Comparison of ENCODE assay signal across 8 cellular contexts in genomic region chr17:47239663-47240374, GRCh38. TPM values are rescaled to one million over a fixed set of nuclear protein-coding genes. Genes with fewer than 3 reads are reported as not detected.
DNase-seq lines count a peak whose midpoint lies in the region; TF ChIP-seq lines count a peak whose summit lies in the region.

No MANE protein-coding gene starts in this region.

- no peaks in the 10 kb centered on the region for H3K9me2 ChIP-seq in hepatocyte (replicated peaks; ENCODE audit: insufficient read depth)

- H3K27ac ChIP-seq in hepatocyte (peak overlapping the region; percentile 83), spleen (peak overlapping the region in 7 of 8 donors; percentile 18 to 81 (median 67))

- WGBS in hepatocyte (ENCODE audit: low lambda C conversion rate, missing lambda C conversion rate) = 80% methylated on average over 6 of the region's 7 CpGs
- WGBS in spleen, 5 donors = 79 to 87% (median 80%) methylated on average over 7 of the region's 7 CpGs

- TF ChIP-seq CTCF in hepatocyte (IDR thresholded peaks at IDR 0.05; ENCODE audit: poor library complexity) (no peak), spleen (IDR thresholded peaks at IDR 0.05 in 8 of 11, conservative IDR thresholded peaks at IDR 0.05 in 3 of 11) (no peak)

- peak overlapping the region; percentile 48 for H3K4me2 ChIP-seq in hepatocyte

- H4K20me1 ChIP-seq in hepatocyte (ENCODE audit: insufficient read depth, poor library complexity, severe bottlenecking) = no peaks in the 10 kb centered on the region

- H3K4me3 ChIP-seq in hepatocyte (no peak overlapping the region), spleen (no peak overlapping the region)

- intact Hi-C loops in spleen (cut with DNase I; ENCODE audit: low total_unique reads) = no loop called here

- H3K79me2 ChIP-seq in hepatocyte = no peaks in the 10 kb centered on the region

- DNase-seq in Daoy (ENCODE audit: low read depth) = peak; percentile 99
- DNase-seq in NCI-H1092 (lab: John Stamatoyannopoulos, UW) = peak; percentile 10
- DNase-seq in amniotic stem cell (lab: John Stamatoyannopoulos, UW) = peak; percentile 87
- DNase-seq in hepatocyte (ENCODE audit: low spot score) = peak; percentile 77
- DNase-seq in spleen = no peak
- DNase-seq in ecto neural progenitor cell (ENCODE audit: low spot score) = no peak
- DNase-seq in stimulated activated CD4-positive, alpha-beta T cell treated with anti-CD3 and anti-CD28 coated beads, Interleukin-4, amount 100 ng/mL, for 1 hour = no peak
- DNase-seq in stimulated activated CD4-positive, alpha-beta T cell treated with anti-CD3 and anti-CD28 coated beads, Interleukin-4, amount 100 ng/mL, for 4 hours = no peak

- no peaks in the 10 kb centered on the region for H3K36me3 ChIP-seq in hepatocyte (replicated peaks; ENCODE audit: insufficient read depth, low read depth)
- H3K36me3 ChIP-seq in spleen = no peaks in the 10 kb centered on the region

- H3K27me3 ChIP-seq in hepatocyte (no peaks in the 10 kb centered on the region), spleen (replicated peaks in 1 of 7) (no peaks in the 10 kb centered on the region)

- peaks cover 16% of the 10 kb centered on the region for H3K4me1 ChIP-seq in hepatocyte (ENCODE audit: insufficient read depth)
- H3K4me1 ChIP-seq in spleen = peaks cover 12 to 23% (median 19%) of the 10 kb centered on the region in 6 donors

- H2AFZ ChIP-seq in hepatocyte = peak overlapping the region; percentile 30

- H3K9me3 ChIP-seq in hepatocyte (ENCODE audit: low read depth) = no peaks in the 10 kb centered on the region
- peaks cover 0 to 13% (median 4%) of the 10 kb centered on the region in 8 donors for H3K9me3 ChIP-seq in spleen

- no peak for TF ChIP-seq POLR2A in spleen (IDR thresholded peaks at IDR 0.05)

RNA-seq across cellular contexts. Expression of gene ITGB3, which starts 13.8 kb away (rescaled TPM):
- total RNA-seq in Daoy (2014; rRNA removed; shearing (Covaris generic)) = 15.1 and 22.1 TPM in 2 replicates
- total RNA-seq in hepatocyte (1.4 TPM in 2 replicates), spleen (10 to 100 TPM; 19.1 to 56.0 (median 32.6) TPM)
- polyA plus RNA-seq in hepatocyte (0.66 and 0.95 TPM in 2 replicates), spleen (1 to 10 TPM in 1 of 3 donors, under 1 TPM in 2; 0.30 to 1.1 (median 0.73) TPM)

RNA-seq across cellular contexts. Expression of gene MYL4, which starts 30.7 kb away (rescaled TPM):
- not detected in 2 replicates for total RNA-seq in Daoy (2014; rRNA removed; shearing (Covaris generic))
- total RNA-seq in hepatocyte (4.3 and 10.2 TPM in 2 replicates), spleen (1 to 10 TPM in 5 of 7 donors, under 1 TPM in 2; 0.55 to 8.3 (median 3.9) TPM)
- polyA plus RNA-seq in hepatocyte (28.6 and 28.7 TPM in 2 replicates), spleen (1 to 10 TPM in 1 of 3 donors, under 1 TPM in 2; 0.39 to 1.6 (median 0.63) TPM)

RNA-seq across cellular contexts. Expression of gene CDC27, which starts 50.7 kb away (rescaled TPM):
- total RNA-seq in Daoy (2014; rRNA removed; shearing (Covaris generic)) = 79.9 and 117 TPM in 2 replicates
- 61.9 and 63.5 TPM in 2 replicates for total RNA-seq in hepatocyte
- polyA plus RNA-seq in hepatocyte = 35.6 and 38.4 TPM in 2 replicates
- 10 to 100 TPM; 57.6 to 94.5 (median 82.2) TPM for total RNA-seq in spleen
- 10 to 100 TPM; 14.0 to 21.3 (median 15.0) TPM for polyA plus RNA-seq in spleen

Comparison
In these comparisons a context has a peak if more than half of its experiments do, and no peak if none do; other contexts are left out.
1. DNase-seq: peak in Daoy (single experiment), NCI-H1092 (single experiment), amniotic stem cell (single experiment) and hepatocyte (single experiment); none in spleen (single experiment), ecto neural progenitor cell (single experiment), stimulated activated CD4-positive, alpha-beta T cell treated with anti-CD3 and anti-CD28 coated beads, Interleukin-4, amount 100 ng/mL, for 1 hour (single experiment) and stimulated activated CD4-positive, alpha-beta T cell treated with anti-CD3 and anti-CD28 coated beads, Interleukin-4, amount 100 ng/mL, for 4 hours (0 of 2).